In the genomic region with DNA sequence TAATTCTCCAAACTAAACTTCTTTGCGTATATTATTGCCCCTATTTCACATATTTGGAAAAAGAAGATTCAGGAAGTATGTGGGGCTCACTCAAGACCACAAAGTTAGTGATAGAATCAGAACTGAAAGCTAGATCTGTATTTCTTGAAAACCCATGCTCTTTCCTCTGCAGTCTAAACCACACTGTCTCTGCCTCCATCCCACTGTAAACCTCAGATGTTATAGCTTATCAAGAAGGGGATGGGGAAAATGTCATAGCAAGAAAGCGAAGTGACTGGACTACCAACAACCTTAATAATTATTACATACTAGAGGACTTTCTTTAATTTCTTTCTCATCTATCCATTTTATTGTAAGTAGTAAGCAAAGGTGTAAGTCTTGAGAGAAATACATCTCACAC, we compare ENCODE assay signal across 8 cellular contexts.
A peak's percentile ranks its signal among the peaks of the same experiment; 100 is the strongest.
DNase-seq lines count a peak whose midpoint lies in the region; ATAC-seq, FAIRE-seq and TF ChIP-seq lines count a peak whose summit lies in the region.

No MANE protein-coding gene starts in this region.

- ATAC-seq in CD4-positive, alpha-beta T cell (ENCODE audit: poor library complexity) = peak; percentile 51
- peak; percentile 57 for ATAC-seq in HG03103 (IDR thresholded peaks at IDR 0.05; ENCODE audit: low read depth, unreplicated experiment)

- H3K4me1 Mint-ChIP-seq in CD4-positive, alpha-beta T cell (ENCODE audit: low read depth) = peaks cover 91% of the 10 kb centered on the region
- H3K4me1 Mint-ChIP-seq in activated naive CD8-positive, alpha-beta T cell (ENCODE audit: low read depth) = peaks cover 94% of the 10 kb centered on the region

- POLR2A ChIA-PET in CD4-positive, alpha-beta T cell (lab: Charles Lee) = interaction anchor here (1.1 to 2.9 kb wide), 11 partner anchors 10 to 170 kb away, joined by 3 to 33 read pairs (median 6); no protein-coding TSS in a partner anchor

- peak overlapping the region; percentile 78 for H3K27ac Mint-ChIP-seq in CD4-positive, alpha-beta T cell
- peak overlapping the region; percentile 90 for H3K27ac Mint-ChIP-seq in activated naive CD8-positive, alpha-beta T cell

- peak overlapping the region; percentile 44 for H3K27ac ChIP-seq in CD4-positive, alpha-beta T cell (ENCODE audit: low read depth, low read length)

- TF ChIP-seq CTCF in CD4-positive, alpha-beta T cell (IDR thresholded peaks at IDR 0.05) = no peak

- no peak for DNase-seq in CD4-positive, alpha-beta T cell
- DNase-seq in GM19239 (ENCODE audit: insufficient read length, low spot score) = peak; percentile 29
- DNase-seq in HPDE6-E6E7 (ENCODE audit: extremely low spot score) = no peak
- no peak for DNase-seq in SHP77 (lab: John Stamatoyannopoulos, UW)
- DNase-seq in cerebellar cortex (ENCODE audit: low spot score) = no peak
- no peak for DNase-seq in NCI-H82 (lab: John Stamatoyannopoulos, UW)

- FAIRE-seq in GM19239 (lab: Jason Lieb, UNC) = peak; percentile 95

- intact Hi-C loops in CD4-positive, alpha-beta T cell (cut with DNase I, micrococcal nuclease) = no loop called here

- CTCF ChIA-PET in CD4-positive, alpha-beta T cell (lab: Charles Lee) = interaction anchor here (1.0 to 2.2 kb wide), 3 partner anchors 34 to 170 kb away, joined by 3 to 13 read pairs (median 5); no protein-coding TSS in a partner anchor

- no peaks in the 10 kb centered on the region for H3K36me3 Mint-ChIP-seq in CD4-positive, alpha-beta T cell (ENCODE audit: low read depth)
- H3K36me3 Mint-ChIP-seq in activated naive CD8-positive, alpha-beta T cell = no peaks in the 10 kb centered on the region

- H3K27me3 Mint-ChIP-seq in CD4-positive, alpha-beta T cell = no peaks in the 10 kb centered on the region
- no peaks in the 10 kb centered on the region for H3K27me3 Mint-ChIP-seq in activated naive CD8-positive, alpha-beta T cell

- peak overlapping the region; percentile 81 for H3K4me3 Mint-ChIP-seq in CD4-positive, alpha-beta T cell
- peak overlapping the region; percentile 63 for H3K4me3 Mint-ChIP-seq in activated naive CD8-positive, alpha-beta T cell

- H3K27me3 ChIP-seq in CD4-positive, alpha-beta T cell (ENCODE audit: control insufficient read depth, insufficient read depth, low read length) = no peaks in the 10 kb centered on the region

- H3K9me3 Mint-ChIP-seq in CD4-positive, alpha-beta T cell = no peaks in the 10 kb centered on the region
- no peaks in the 10 kb centered on the region for H3K9me3 Mint-ChIP-seq in activated naive CD8-positive, alpha-beta T cell (ENCODE audit: low read depth)

- no peaks in the 10 kb centered on the region for H3K9me3 ChIP-seq in CD4-positive, alpha-beta T cell (ENCODE audit: control insufficient read depth, low read length)
